In the genomic region with DNA sequence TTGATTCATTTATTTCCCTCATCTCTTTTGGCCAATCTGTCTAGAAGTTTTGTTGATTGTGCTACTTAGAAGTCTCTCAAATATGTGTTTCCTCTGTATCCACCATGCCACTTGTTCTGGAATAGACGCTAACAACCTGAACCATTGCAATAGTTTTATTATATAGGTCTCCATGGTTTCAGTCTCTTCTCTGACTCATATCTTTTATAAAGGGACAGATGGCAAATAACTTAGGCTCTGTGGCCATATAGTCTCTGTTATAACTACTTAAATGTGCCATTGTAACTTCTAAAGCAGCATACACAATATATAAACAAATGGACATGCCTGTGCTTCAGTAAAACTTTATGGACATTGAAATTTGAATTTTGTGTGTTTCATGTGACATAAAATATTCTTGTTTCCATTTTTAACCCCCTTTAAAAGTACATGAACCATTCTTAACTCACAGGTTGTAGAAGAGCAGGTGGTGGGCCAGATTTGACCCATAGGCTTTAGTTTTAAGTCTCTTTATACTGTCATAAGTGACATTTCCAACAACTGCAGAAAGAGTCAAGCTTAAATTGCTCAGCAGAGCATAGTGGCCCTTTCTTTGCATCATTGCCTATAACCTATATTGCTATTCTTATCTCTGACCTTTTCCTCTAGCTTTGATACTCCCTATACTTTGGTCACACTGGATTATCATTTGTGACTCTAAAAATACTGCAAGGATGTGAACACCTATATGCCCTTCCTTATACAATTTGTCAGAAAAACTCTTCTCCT, we compare ENCODE assay signal across 21 cellular contexts.
DNase-seq lines count a peak whose midpoint lies in the region; ATAC-seq, FAIRE-seq and TF ChIP-seq lines count a peak whose summit lies in the region.
"Had no signal": no experiment of that assay in that cellular context is flagged by ENCODE, and none has a peak within 500 bp of the region (broad histone marks: within the 10 kb centered on the region; RNA-seq: fewer than 3 reads in every experiment).

No MANE protein-coding gene starts in this region.

- no peaks in the 10 kb centered on the region for H4K20me1 ChIP-seq in BLaER1 treated with 17β-estradiol and CSF1 and Interleukin-3, amounts not matched to agents 10 nM and 100 nM
- H4K20me1 ChIP-seq in OCI-LY7 (ENCODE audit: insufficient read depth, low read length) (no peaks in the 10 kb centered on the region), MM.1S (ENCODE audit: insufficient read depth, low read length) (no peaks in the 10 kb centered on the region)

- H2AFZ ChIP-seq in OCI-LY7 (ENCODE audit: low read length), result peak overlapping the region; percentile 79; the same call in 1 of the 2 replicates
- no peak overlapping the region for H2AFZ ChIP-seq in MM.1S (ENCODE audit: low read length)

- H3K27ac ChIP-seq in BLaER1 treated with 17β-estradiol and CSF1 and Interleukin-3, amounts not matched to agents 10 nM and 100 nM, result no peak overlapping the region
- H3K27ac ChIP-seq in OCI-LY7 (ENCODE audit: low read depth, low read length, poor library complexity, severe bottlenecking), result peak overlapping the region; percentile 94
- H3K27ac ChIP-seq in MM.1S (ENCODE audit: low read length), result no peak overlapping the region

- CTCF ChIA-PET in OCI-LY7 (lab: Charles Lee; ENCODE audit: unreplicated experiment), result no interaction called here

- H3K9me2 ChIP-seq in OCI-LY7 (ENCODE audit: insufficient read depth, low read length) (no peaks in the 10 kb centered on the region), MM.1S (replicated peaks; ENCODE audit: insufficient read depth, low read length) (no peaks in the 10 kb centered on the region)

- H3K4me3 ChIP-seq in BLaER1 treated with 17β-estradiol and CSF1 and Interleukin-3, amounts not matched to agents 10 nM and 100 nM, result no peak overlapping the region
- H3K4me3 ChIP-seq in OCI-LY7 (ENCODE audit: low read depth, low read length, poor library complexity, severe bottlenecking) (peak overlapping the region; percentile 19), mucosa of descending colon (no peak overlapping the region), MM.1S (ENCODE audit: low read length) (no peak overlapping the region)

- H3K36me3 ChIP-seq in BLaER1 treated with 17β-estradiol and CSF1 and Interleukin-3, amounts not matched to agents 10 nM and 100 nM, result no peaks in the 10 kb centered on the region
- H3K36me3 ChIP-seq in OCI-LY7 (ENCODE audit: insufficient read depth, low read length), result no peaks in the 10 kb centered on the region; the same call in 1 of the 2 replicates
- no peaks in the 10 kb centered on the region for H3K36me3 ChIP-seq in mucosa of descending colon (ENCODE audit: low read depth)
- no peaks in the 10 kb centered on the region for H3K36me3 ChIP-seq in MM.1S (replicated peaks; ENCODE audit: insufficient read depth, low read length)

- peaks cover 0 to 46% (median 0%) of the 10 kb centered on the region in 11 experiments; a peak in 6 of 22 replicates for H3K27me3 ChIP-seq in BLaER1 treated with 17β-estradiol and CSF1 and Interleukin-3, amounts not matched to agents 10 nM and 100 nM
- 0 out of 2 replicates have a peak, but pooled peaks cover 3% of the 10 kb centered on the region for H3K27me3 ChIP-seq in MM.1S (replicated peaks; ENCODE audit: insufficient read depth, low read length)

- H3F3A ChIP-seq in MM.1S (ENCODE audit: insufficient read depth, low read length), result peaks cover 11% of the 10 kb centered on the region

- H3K9me3 ChIP-seq in BLaER1 treated with 17β-estradiol and CSF1 and Interleukin-3, amounts not matched to agents 10 nM and 100 nM (replicated peaks in 1 of 11), result peaks cover 0 to 8% (median 0%) of the 10 kb centered on the region in 11 experiments; a peak in 6 of 22 replicates
- H3K9me3 ChIP-seq in OCI-LY7 (ENCODE audit: low read length) (no peaks in the 10 kb centered on the region), mucosa of descending colon (no peaks in the 10 kb centered on the region), MM.1S (replicated peaks; ENCODE audit: insufficient read depth, low read length) (no peaks in the 10 kb centered on the region)

- TF ChIP-seq CTCF in OCI-LY7 (conservative IDR thresholded peaks at IDR 0.05; ENCODE audit: low read length) (no peak), mucosa of descending colon (IDR thresholded peaks at IDR 0.05) (no peak), MM.1S (IDR thresholded peaks at IDR 0.05; ENCODE audit: low read length) (no peak)

- peak; percentile 26 for FAIRE-seq in GM18507 (lab: Jason Lieb, UNC)
- FAIRE-seq: G401.6, GM12892, H1 had no signal

- H3K4me2 ChIP-seq in BLaER1 treated with 17β-estradiol and CSF1 and Interleukin-3, amounts not matched to agents 10 nM and 100 nM, result peak overlapping the region in 8 of 11 experiments; percentile 23 to 63 (median 52); a peak in 15 of 22 replicates
- H3K4me2 ChIP-seq in OCI-LY7 (ENCODE audit: low read length), result peak overlapping the region; percentile 75
- no peak overlapping the region for H3K4me2 ChIP-seq in MM.1S (ENCODE audit: low read depth, low read length)

- no TSS peak for BruUV-seq in OCI-LY7 (replicated peaks; lab: Mats Ljungman, UMichigan)

- no peak overlapping the region for H3K9ac ChIP-seq in BLaER1 treated with 17β-estradiol and CSF1 and Interleukin-3, amounts not matched to agents 10 nM and 100 nM
- no peak overlapping the region for H3K9ac ChIP-seq in MM.1S (ENCODE audit: low read length)

- peak; percentile 59 for ATAC-seq in mucosa of descending colon
- ATAC-seq: HCT116 had no signal

- H3K79me2 ChIP-seq in OCI-LY7 (ENCODE audit: insufficient read depth, low read depth, low read length) (no peaks in the 10 kb centered on the region), MM.1S (ENCODE audit: low read length) (no peaks in the 10 kb centered on the region)

- no peak for DNase-seq in GM18507 (ENCODE audit: extremely low spot score, insufficient read length, low read depth)
- peak; percentile 74 for DNase-seq in OCI-LY7 (ENCODE audit: low spot score)
- DNase-seq in mucosa of descending colon, result no peak
- no peak for DNase-seq in MM.1S
- no peak for DNase-seq in posterior vena cava (ENCODE audit: low spot score)
- no peak for DNase-seq in NCI-H1694 (lab: John Stamatoyannopoulos, UW)
- DNase-seq: CD4-positive, CD25-positive, alpha-beta regulatory T cell; Karpas-422; NCI-H1092 treated with DMSO at 0.1 percent for 48 hours; NCI-H1436 treated with DMSO at 0.1 percent for 48 hours; NCI-H2029; NCI-H226; NCI-H510A treated with DMSO at 0.1 percent for 48 hours; NCI-H774; NK-92 treated with Interleukin-12 subunit alpha and Interleukin-12 subunit beta, amount 100 ng/mL, for 24 hours; Right ventricle myocardium superior had no signal

- intact Hi-C loops in OCI-LY7 (cut with micrococcal nuclease; ENCODE audit: unreplicated experiment) (loop anchor here (2.0 to 10.0 kb wide), 3 partner anchors 166 to 394 kb away; no protein-coding TSS in a partner anchor), mucosa of descending colon (cut with DNase I, micrococcal nuclease) (no loop called here), posterior vena cava (cut with DNase I) (no loop called here)

- POLR2A ChIA-PET in OCI-LY7 (lab: Charles Lee), result interaction anchor here (0.7 to 1.8 kb wide), 4 partner anchors 10 to 164 kb away, joined by 3 to 5 read pairs (median 4); no protein-coding TSS in a partner anchor

- H3K4me1 ChIP-seq in BLaER1 treated with 17β-estradiol and CSF1 and Interleukin-3, amounts not matched to agents 10 nM and 100 nM, result peaks cover 8 to 35% (median 25%) of the 10 kb centered on the region in 10 experiments
- H3K4me1 ChIP-seq in OCI-LY7 (ENCODE audit: insufficient read depth, low read length, poor library complexity, severe bottlenecking), result peaks cover 50% of the 10 kb centered on the region
- no peaks in the 10 kb centered on the region for H3K4me1 ChIP-seq in mucosa of descending colon (ENCODE audit: low read depth)
- peaks cover 19% of the 10 kb centered on the region; the same call in 1 of the 2 replicates for H3K4me1 ChIP-seq in MM.1S (ENCODE audit: low read length)
